ENCODE assay signal across 8 cellular contexts in the genomic region with DNA sequence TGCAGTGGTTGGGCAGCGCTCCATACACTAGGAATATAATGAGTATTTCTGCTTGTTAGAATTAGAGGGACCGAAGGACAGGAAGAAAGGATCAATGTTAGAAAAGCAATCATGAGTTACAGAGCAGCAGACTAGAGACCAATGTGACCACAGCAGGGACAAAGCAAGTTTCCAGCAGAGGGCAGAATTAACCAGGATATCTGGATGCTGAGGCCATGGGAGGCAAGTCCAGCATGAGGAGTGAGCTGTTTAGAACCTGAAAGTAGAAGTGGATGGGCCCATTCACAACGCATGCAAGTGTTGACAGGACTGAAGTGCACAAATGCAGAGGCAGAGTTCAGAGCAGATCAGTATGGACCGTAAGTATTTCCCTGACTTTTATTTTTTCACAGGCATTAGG.
DNase-seq lines count a peak whose midpoint lies in the region; ATAC-seq and TF ChIP-seq lines count a peak whose summit lies in the region.

No MANE protein-coding gene starts in this region.

- no peak for ATAC-seq in GM21381 (IDR thresholded peaks at IDR 0.05; ENCODE audit: unreplicated experiment)

- no peak for TF ChIP-seq CTCF in epithelial cell of esophagus (IDR thresholded peaks at IDR 0.05; ENCODE audit: insufficient read depth, low read depth, low read length, missing control alignments)

- intact Hi-C loops in posterior cingulate gyrus (cut with DNase I), result loop anchor here (1.0 to 5.0 kb wide), 2 partner anchors 1032 to 1227 kb away; no protein-coding TSS in a partner anchor

- DNase-seq in NCI-H1417 (lab: John Stamatoyannopoulos, UW) (peak in 2 of 3 experiments; percentile 47 to 69), NCI-H1417 treated with DMSO at 0.1 percent for 48 hours (lab: John Stamatoyannopoulos, UW) (no peak), NCI-H524 (lab: John Stamatoyannopoulos, UW) (peak; percentile 15 to 69), epithelial cell of esophagus (ENCODE audit: low read depth) (peak; percentile 18), posterior cingulate gyrus (peak in 7 of 10 donors; percentile 11 to 92 (median 56)), NCI-H2029 treated with DMSO at 0.1 percent for 48 hours (lab: John Stamatoyannopoulos, UW) (no peak)
- DNase-seq in activated CD4-positive, CD25-positive, alpha-beta regulatory T cell treated with anti-CD3 and anti-CD28 coated beads, Interleukin-2, amount 50 U/mL, for 72 hours, result no peak

- no peak overlapping the region for H3K4me3 ChIP-seq in epithelial cell of esophagus (ENCODE audit: low read length)

Comparison
In these comparisons a context has a peak if more than half of its experiments do, and no peak if none do; other contexts are left out.
1. DNase-seq: peak in NCI-H1417 (2 of 3), NCI-H524 (2 of 2), epithelial cell of esophagus (single experiment) and posterior cingulate gyrus (7 of 10); none in NCI-H1417 treated with DMSO at 0.1 percent for 48 hours (single experiment), NCI-H2029 treated with DMSO at 0.1 percent for 48 hours (single experiment) and activated CD4-positive, CD25-positive, alpha-beta regulatory T cell treated with anti-CD3 and anti-CD28 coated beads, Interleukin-2, amount 50 U/mL, for 72 hours (single experiment).